ENCODE assay signal across 18 cellular contexts in genomic region chrX:154472685-154473632, GRCh38. TPM values are rescaled to one million over a fixed set of nuclear protein-coding genes. Genes with fewer than 3 reads are reported as not detected.
A peak's percentile ranks its signal among the peaks of the same experiment; 100 is the strongest.
DNase-seq lines count a peak whose midpoint lies in the region; ATAC-seq, FAIRE-seq and TF ChIP-seq lines count a peak whose summit lies in the region.
"Had no signal": no experiment of that assay in that cellular context is flagged by ENCODE, and none has a peak within 500 bp of the region (broad histone marks: within the 10 kb centered on the region; RNA-seq: fewer than 3 reads in every experiment).

No MANE protein-coding gene starts in this region.

- no peak overlapping the region for H3K27ac ChIP-seq in GM23338 (ENCODE audit: low read depth)
- no peak overlapping the region for H3K27ac ChIP-seq in foreskin keratinocyte
- H3K27ac ChIP-seq in small intestine (ENCODE audit: low read depth in 1 of 2, low read length in 1 of 2), result no peak overlapping the region
- H3K27ac ChIP-seq: SJCRH30 had no signal

- TF ChIP-seq CTCF in GM23338 (conservative IDR thresholded peaks at IDR 0.05; ENCODE audit: low read depth in 2 of 2), result no peak; a peak in 1 of 4 replicates
- TF ChIP-seq CTCF in foreskin keratinocyte (conservative IDR thresholded peaks at IDR 0.05), result peak; percentile 3

- no peaks in the 10 kb centered on the region for H3K27me3 ChIP-seq in GM23338 (ENCODE audit: insufficient read depth)
- H3K27me3 ChIP-seq in foreskin keratinocyte, result no peaks in the 10 kb centered on the region
- H3K27me3 ChIP-seq in small intestine (ENCODE audit: control insufficient read depth in 2 of 2, insufficient read depth in 2 of 2, low read length in 2 of 2), result no peaks in the 10 kb centered on the region
- H3K27me3 ChIP-seq: SJCRH30 had no signal

- FAIRE-seq in small intestine (lab: Jason Lieb, UNC), result no peak
- FAIRE-seq: D721Med, G401.6, GM12891 had no signal

- H3K27me3 Mint-ChIP-seq in GM23338 (ENCODE audit: insufficient read depth, low read depth, poor library complexity), result peaks cover 6% of the 10 kb centered on the region
- H3K27me3 Mint-ChIP-seq: B cell had no signal

- H3K9me2 ChIP-seq in GM23338 (ENCODE audit: insufficient read depth), result no peaks in the 10 kb centered on the region

- CTCF ChIA-PET in HEK293T (lab: Yijun Ruan, JAX), result interaction anchor here (0.6 kb wide), 1 partner anchor 55 kb away, joined by 4 read pairs; no protein-coding TSS in a partner anchor

- H3K9me3 Mint-ChIP-seq in GM23338, result no peaks in the 10 kb centered on the region
- H3K9me3 Mint-ChIP-seq: CD8-positive, alpha-beta T cell had no signal

- no peaks in the 10 kb centered on the region; the same call in 1 of the 2 replicates for H4K20me1 ChIP-seq in GM23338 (replicated peaks; ENCODE audit: insufficient read depth)

- H2AFZ ChIP-seq in GM23338, result no peak overlapping the region

- no peaks in the 10 kb centered on the region for H3K4me1 Mint-ChIP-seq in GM23338

- H3F3A ChIP-seq in GM23338 (replicated peaks; ENCODE audit: low read depth), result no peaks in the 10 kb centered on the region

- no peak overlapping the region for H3K4me3 Mint-ChIP-seq in GM23338
- H3K4me3 Mint-ChIP-seq: B cell; CD8-positive, alpha-beta T cell had no signal

- no peak overlapping the region for H3K4me2 ChIP-seq in GM23338

- peak; percentile 40; the same call in 2 of the 3 replicates for ATAC-seq in GM23338
- no peak for ATAC-seq in foreskin keratinocyte
- ATAC-seq in HG02840 (IDR thresholded peaks at IDR 0.05; ENCODE audit: low FRiP score, unreplicated experiment), result no peak
- ATAC-seq: CD8-positive, alpha-beta T cell had no signal

- H3K4me3 ChIP-seq in GM23338, result no peak overlapping the region
- H3K4me3 ChIP-seq in small intestine (ENCODE audit: low read depth in 1 of 2, low read length in 2 of 2), result no peak overlapping the region
- H3K4me3 ChIP-seq: SJCRH30 had no signal

- 48 to 74% (median 64%) methylated on average over 14 to 28 of the region's 28 CpGs for WGBS in small intestine, 3 donors

- H3K4me1 ChIP-seq in GM23338 (ENCODE audit: insufficient read depth) (no peaks in the 10 kb centered on the region), foreskin keratinocyte (no peaks in the 10 kb centered on the region), small intestine (ENCODE audit: control insufficient read depth in 2 of 2, insufficient read depth in 1 of 2, low read depth in 1 of 2, low read length in 1 of 2) (no peaks in the 10 kb centered on the region)
- H3K4me1 ChIP-seq: SJCRH30 had no signal

- POLR2A ChIA-PET in HEK293T (lab: Yijun Ruan, JAX), result interaction anchor here (0.9 kb wide), 1 partner anchor 28 kb away, joined by 3 read pairs; no protein-coding TSS in a partner anchor

- H3K27ac Mint-ChIP-seq in GM23338, result no peak overlapping the region
- H3K27ac Mint-ChIP-seq: B cell had no signal

- H3K36me3 Mint-ChIP-seq in GM23338 (ENCODE audit: low read depth), result peaks cover 10% of the 10 kb centered on the region

- H3K36me3 ChIP-seq in GM23338 (ENCODE audit: insufficient read depth) (no peaks in the 10 kb centered on the region), small intestine (ENCODE audit: control insufficient read depth in 2 of 2, insufficient read depth in 2 of 2, low read length in 2 of 2) (peaks cover 0 to 2% of the 10 kb centered on the region in 2 donors)
- H3K36me3 ChIP-seq: SJCRH30 had no signal

- no peaks in the 10 kb centered on the region for H3K79me2 ChIP-seq in GM23338 (replicated peaks; ENCODE audit: insufficient read depth)

- DNase-seq in GM23338 (ENCODE audit: low spot score), result no peak
- peak in 55 of 76 experiments; percentile 0 to 66 (median 34) for DNase-seq in HUDEP-2 (lab: John Stamatoyannopoulos, UW; ENCODE audit: unreplicated experiment in 76 of 76)
- DNase-seq in foreskin keratinocyte, result no peak
- DNase-seq in small intestine, result peak; percentile 51
- DNase-seq in SK-N-DZ (ENCODE audit: low spot score), result no peak
- no peak for DNase-seq in HEK293T (ENCODE audit: extremely low spot score)
- DNase-seq: CD8-positive, alpha-beta T cell; DMS79 treated with DMSO at 0.1 percent for 48 hours; NCI-H1417 treated with DMSO at 0.1 percent for 48 hours; NCI-H2029; NCI-H2171 treated with DMSO at 0.1 percent for 48 hours; NCI-H510A; SJCRH30 had no signal

- H3K9me3 ChIP-seq in small intestine (ENCODE audit: control insufficient read depth, low read depth), result no peaks in the 10 kb centered on the region
- H3K9me3 ChIP-seq: SJCRH30 had no signal

TF ChIP-seq in GM23338, 12 proteins besides CTCF, POLR2A, EP300 and RAD21 (continues in another document):
- TF ChIP-seq EZH2 (IDR thresholded peaks at IDR 0.05; ENCODE audit: low read depth, unreplicated experiment), result no peak
- no peak for TF ChIP-seq ZNF331 (CRISPR knock-in tag; IDR thresholded peaks at IDR 0.05; ENCODE audit: low read depth)
- no peak for TF ChIP-seq EZH2phosphoT487 (IDR thresholded peaks at IDR 0.05; ENCODE audit: unreplicated experiment)
- no peak for TF ChIP-seq STAT1 (IDR thresholded peaks at IDR 0.05; ENCODE audit: unreplicated experiment)
- TF ChIP-seq JUNB (IDR thresholded peaks at IDR 0.05; ENCODE audit: unreplicated experiment), result no peak
- no peak for TF ChIP-seq NANOG (IDR thresholded peaks at IDR 0.05; ENCODE audit: borderline replicate concordance)

TF ChIP-seq in HEK293T, 16 proteins besides CTCF, POLR2A, EP300 and RAD21:
- TF ChIP-seq SUZ12 (IDR thresholded peaks at IDR 0.05) (no peak), LEF1 (IDR thresholded peaks at IDR 0.05; ENCODE audit: borderline replicate concordance) (no peak), CTBP1 (IDR thresholded peaks at IDR 0.05; ENCODE audit: borderline replicate concordance) (no peak), BHLHE40 (IDR thresholded peaks at IDR 0.05; ENCODE audit: borderline replicate concordance) (no peak), ELF4 (IDR thresholded peaks at IDR 0.05) (no peak), TARDBP (IDR thresholded peaks at IDR 0.05) (no peak), SP1 (IDR thresholded peaks at IDR 0.05) (no peak), HDGF (IDR thresholded peaks at IDR 0.05; ENCODE audit: borderline replicate concordance) (no peak), FOXM1 (IDR thresholded peaks at IDR 0.05; ENCODE audit: borderline replicate concordance) (no peak), L3MBTL2 (conservative IDR thresholded peaks at IDR 0.05) (no peak), ZNF384 (IDR thresholded peaks at IDR 0.05) (no peak), NFRKB (IDR thresholded peaks at IDR 0.05) (no peak), ARNT (IDR thresholded peaks at IDR 0.05) (no peak), FOXA1 (IDR thresholded peaks at IDR 0.05) (no peak), FOXK2 (IDR thresholded peaks at IDR 0.05) (no peak)
- TF ChIP-seq, protein P1, sequence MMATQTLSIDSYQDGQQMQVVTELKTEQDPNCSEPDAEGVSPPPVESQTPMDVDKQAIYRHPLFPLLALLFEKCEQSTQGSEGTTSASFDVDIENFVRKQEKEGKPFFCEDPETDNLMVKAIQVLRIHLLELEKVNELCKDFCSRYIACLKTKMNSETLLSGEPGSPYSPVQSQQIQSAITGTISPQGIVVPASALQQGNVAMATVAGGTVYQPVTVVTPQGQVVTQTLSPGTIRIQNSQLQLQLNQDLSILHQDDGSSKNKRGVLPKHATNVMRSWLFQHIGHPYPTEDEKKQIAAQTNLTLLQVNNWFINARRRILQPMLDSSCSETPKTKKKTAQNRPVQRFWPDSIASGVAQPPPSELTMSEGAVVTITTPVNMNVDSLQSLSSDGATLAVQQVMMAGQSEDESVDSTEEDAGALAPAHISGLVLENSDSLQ (IDR thresholded peaks at IDR 0.05), result no peak

RNA-seq across cellular contexts. Expression of gene LAGE3, which starts 6.1 kb away (rescaled TPM):
- 60.3 and 71.0 TPM in 2 replicates for total RNA-seq in GM23338 (2014; rRNA removed; shearing (Covaris generic))
- 76.5 and 84.5 TPM in 2 replicates for polyA plus RNA-seq in GM23338 (2016; fragmentation: Nextera tagmentation; extraction: Ambion mirVana)
- 18.5 and 19.5 TPM in 2 replicates for total RNA-seq in foreskin keratinocyte
- 25.2 and 31.8 TPM in 2 replicates for polyA plus RNA-seq in foreskin keratinocyte
- 10 to 100 TPM in 2 of 3 donors, 1 to 10 TPM in 1; 8.1 to 25.5 (median 18.1) TPM for polyA plus RNA-seq in small intestine
- polyA plus RNA-seq in SK-N-DZ (2014; cell fraction: cytosol; rRNA removed), result 47.2 and 47.7 TPM in 2 replicates
- 47.1 and 55.8 TPM in 2 replicates for polyA plus RNA-seq in SK-N-DZ (2014; cell fraction: nucleus; rRNA removed)

RNA-seq across cellular contexts. Expression of gene UBL4A, which starts 13.5 kb away (rescaled TPM):
- 39.0 and 43.7 TPM in 2 replicates for total RNA-seq in GM23338 (2014; rRNA removed; shearing (Covaris generic))
- polyA plus RNA-seq in GM23338 (2016; fragmentation: Nextera tagmentation; extraction: Ambion mirVana), result 15.2 and 15.6 TPM in 2 replicates
- 42.1 and 44.9 TPM in 2 replicates for total RNA-seq in foreskin keratinocyte
- polyA plus RNA-seq in foreskin keratinocyte, result 36.2 and 38.2 TPM in 2 replicates
- polyA plus RNA-seq in small intestine, result 10 to 100 TPM; 26.5 to 32.3 (median 30.2) TPM
- 67.7 and 67.9 TPM in 2 replicates for polyA plus RNA-seq in SK-N-DZ (2014; cell fraction: cytosol; rRNA removed)
- polyA plus RNA-seq in SK-N-DZ (2014; cell fraction: nucleus; rRNA removed), result 48.9 and 50.1 TPM in 2 replicates

RNA-seq across cellular contexts. Expression of gene PLXNA3, which starts 14.9 kb away (rescaled TPM):
- 5.4 and 7.0 TPM in 2 replicates for total RNA-seq in GM23338 (2014; rRNA removed; shearing (Covaris generic))
- 2.7 and 4.1 TPM in 2 replicates for polyA plus RNA-seq in GM23338 (2016; fragmentation: Nextera tagmentation; extraction: Ambion mirVana)
- 14.4 and 16.0 TPM in 2 replicates for total RNA-seq in foreskin keratinocyte
- 10.1 and 11.9 TPM in 2 replicates for polyA plus RNA-seq in foreskin keratinocyte
- 10 to 100 TPM in 1 of 3 donors, 1 to 10 TPM in 2; 3.2 to 10.7 (median 8.4) TPM for polyA plus RNA-seq in small intestine
- 4.6 and 6.3 TPM in 2 replicates for polyA plus RNA-seq in SK-N-DZ (2014; cell fraction: cytosol; rRNA removed)
- polyA plus RNA-seq in SK-N-DZ (2014; cell fraction: nucleus; rRNA removed), result 33.8 and 64.5 TPM in 2 replicates

RNA-seq across cellular contexts. Expression of gene SLC10A3, which starts 17.5 kb away (rescaled TPM):
- 9.5 and 17.6 TPM in 2 replicates for total RNA-seq in GM23338 (2014; rRNA removed; shearing (Covaris generic))
- polyA plus RNA-seq in GM23338 (2016; fragmentation: Nextera tagmentation; extraction: Ambion mirVana) (7.3 and 7.6 TPM in 2 replicates), foreskin keratinocyte (23.4 and 25.2 TPM in 2 replicates), small intestine (10 to 100 TPM; 11.6 to 19.1 (median 12.4) TPM)
- total RNA-seq in foreskin keratinocyte, result 22.3 and 24.0 TPM in 2 replicates
- 9.0 and 12.8 TPM in 2 replicates for polyA plus RNA-seq in SK-N-DZ (2014; cell fraction: cytosol; rRNA removed)
- 7.8 and 10.0 TPM in 2 replicates for polyA plus RNA-seq in SK-N-DZ (2014; cell fraction: nucleus; rRNA removed)

RNA-seq across cellular contexts. Expression of gene FAM50A, which starts 29.0 kb away (rescaled TPM):
- total RNA-seq in GM23338 (2014; rRNA removed; shearing (Covaris generic)), result 20.9 and 23.9 TPM in 2 replicates
- polyA plus RNA-seq in GM23338 (2016; fragmentation: Nextera tagmentation; extraction: Ambion mirVana) (77.6 and 91.3 TPM in 2 replicates), foreskin keratinocyte (58.6 and 62.8 TPM in 2 replicates), small intestine (100 to 1,000 TPM in 2 of 3 donors, 10 to 100 TPM in 1; 72.8 to 181 (median 165) TPM)
- 42.2 and 45.8 TPM in 2 replicates for total RNA-seq in foreskin keratinocyte
- 53.4 and 71.0 TPM in 2 replicates for polyA plus RNA-seq in SK-N-DZ (2014; cell fraction: cytosol; rRNA removed)
- 178 and 363 TPM in 2 replicates for polyA plus RNA-seq in SK-N-DZ (2014; cell fraction: nucleus; rRNA removed)

Comparison
In these comparisons a context has a peak if more than half of its experiments do, and no peak if none do; other contexts are left out.
1. DNase-seq: peak in HUDEP-2 (55 of 76) and small intestine (single experiment); none in GM23338 (single experiment), foreskin keratinocyte (0 of 2), SK-N-DZ (single experiment) and HEK293T (single experiment).